10 cellular contexts compared by ENCODE assay signal in the genomic region with DNA sequence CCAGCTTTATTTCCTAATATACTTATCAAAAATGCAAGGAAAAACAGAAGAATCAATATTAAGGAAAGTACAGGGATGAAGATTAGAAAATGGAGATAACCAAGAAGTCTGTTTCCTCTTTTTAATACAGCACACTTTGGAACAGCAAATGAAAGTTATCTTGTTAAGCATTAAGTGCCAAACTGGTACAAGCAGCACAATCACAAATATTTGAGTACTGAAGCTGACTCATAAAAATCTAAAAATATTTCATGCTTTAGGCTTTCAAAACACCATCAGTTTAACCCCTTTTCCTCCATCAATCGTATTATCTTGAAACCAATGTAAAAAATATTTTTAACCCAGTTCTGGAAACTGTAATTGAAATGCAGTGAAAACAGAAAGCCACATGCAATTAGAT. TPM values are rescaled to one million over a fixed set of nuclear protein-coding genes. Genes with fewer than 3 reads are reported as not detected.
DNase-seq lines count a peak whose midpoint lies in the region; ATAC-seq, FAIRE-seq and TF ChIP-seq lines count a peak whose summit lies in the region.
"Had no signal": no experiment of that assay in that cellular context is flagged by ENCODE, and none has a peak within 500 bp of the region (broad histone marks: within the 10 kb centered on the region; RNA-seq: fewer than 3 reads in every experiment).

No MANE protein-coding gene starts in this region.

- H3K36me3 ChIP-seq in OCI-LY3 (replicated peaks; ENCODE audit: low read depth, low read length) (peaks cover 24% of the 10 kb centered on the region), endothelial cell of umbilical vein (ENCODE audit: control insufficient read depth in 2 of 2, extremely low read depth in 1 of 2, insufficient read depth in 2 of 2, low read length in 2 of 2) (no peaks in the 10 kb centered on the region), skeletal muscle tissue (ENCODE audit: control insufficient read depth in 3 of 3, insufficient read depth in 3 of 3, low read length in 3 of 3) (peaks cover 0 to 2% (median 0%) of the 10 kb centered on the region in 3 donors), upper lobe of left lung (no peaks in the 10 kb centered on the region)

- TF ChIP-seq EP300 in upper lobe of left lung (IDR thresholded peaks at IDR 0.05): no peak

- peaks cover 4% of the 10 kb centered on the region for H3K9me1 ChIP-seq in endothelial cell of umbilical vein (replicated peaks; ENCODE audit: control insufficient read depth, extremely low read depth, insufficient read depth, low read length)

- no peaks in the 10 kb centered on the region for H3K9me3 Mint-ChIP-seq in activated CD4-positive, alpha-beta memory T cell treated with anti-CD3 and anti-CD28 coated beads for 36 hours
- no peaks in the 10 kb centered on the region for H3K9me3 Mint-ChIP-seq in activated CD4-positive, alpha-beta memory T cell treated with anti-CD3 and anti-CD28 coated beads, Interleukin-2, amount 10 ng/mL, durations not matched to agents 7 days and 5 days

- TF ChIP-seq POLR2A in endothelial cell of umbilical vein (IDR thresholded peaks at IDR 0.05; ENCODE audit: low read depth, low read length) (no peak), upper lobe of left lung (IDR thresholded peaks at IDR 0.05) (no peak)

- ATAC-seq in GM19467 (IDR thresholded peaks at IDR 0.05; ENCODE audit: unreplicated experiment) (no peak), HG03432 (IDR thresholded peaks at IDR 0.05; ENCODE audit: unreplicated experiment) (no peak), upper lobe of left lung (ENCODE audit: low FRiP score in 2 of 2) (no peak)
- ATAC-seq: K562 had no signal

- dilution Hi-C loops in endothelial cell of umbilical vein (cut with MboI; ENCODE audit: extremely low pct_ligation_motif_present, low sequenced_read_pairs): no loop called here

- H3K4me3 Mint-ChIP-seq in activated CD4-positive, alpha-beta memory T cell treated with anti-CD3 and anti-CD28 coated beads for 36 hours: no peak overlapping the region
- H3K4me3 Mint-ChIP-seq in activated CD4-positive, alpha-beta memory T cell treated with anti-CD3 and anti-CD28 coated beads, Interleukin-2, amount 10 ng/mL, durations not matched to agents 7 days and 5 days: no peak overlapping the region

- H3K4me3 ChIP-seq in OCI-LY3 (ENCODE audit: low read length) (peak overlapping the region; percentile 86), endothelial cell of umbilical vein (replicated peaks in 1 of 3; ENCODE audit: insufficient read depth in 1 of 3, low read depth in 1 of 3, low read length in 3 of 3) (no peak overlapping the region), skeletal muscle tissue (ENCODE audit: low read length in 3 of 3) (no peak overlapping the region), upper lobe of left lung (peak overlapping the region in 1 of 4 donors; percentile 78)
- H3K4me3 ChIP-seq: K562 had no signal

- peaks cover 61% of the 10 kb centered on the region for H4K20me1 ChIP-seq in OCI-LY3 (ENCODE audit: insufficient read depth, low read length)
- peaks cover 7% of the 10 kb centered on the region for H4K20me1 ChIP-seq in endothelial cell of umbilical vein (replicated peaks; ENCODE audit: control insufficient read depth, extremely low read depth, insufficient read depth, low read length)

- no peaks in the 10 kb centered on the region for H3K27me3 Mint-ChIP-seq in activated CD4-positive, alpha-beta memory T cell treated with anti-CD3 and anti-CD28 coated beads for 36 hours
- no peaks in the 10 kb centered on the region for H3K27me3 Mint-ChIP-seq in activated CD4-positive, alpha-beta memory T cell treated with anti-CD3 and anti-CD28 coated beads, Interleukin-2, amount 10 ng/mL, durations not matched to agents 7 days and 5 days

- POLR2A ChIA-PET in activated CD4-positive, alpha-beta memory T cell treated with anti-CD3 and anti-CD28 coated beads for 36 hours (lab: Charles Lee): interaction anchor here (1.7 kb wide), 1 partner anchor 45 kb away, joined by 7 read pairs; no protein-coding TSS in a partner anchor
- POLR2A ChIA-PET in activated CD4-positive, alpha-beta memory T cell treated with anti-CD3 and anti-CD28 coated beads, Interleukin-2, amount 10 ng/mL, durations not matched to agents 7 days and 5 days (lab: Charles Lee): interaction anchor here (0.6 to 5.3 kb wide), 3 partner anchors 8 to 171 kb away, joined by 3 to 41 read pairs (median 4); no protein-coding TSS in a partner anchor
- POLR2A ChIA-PET in endothelial cell of umbilical vein (lab: Charles Lee): no interaction called here

- FAIRE-seq in endothelial cell of umbilical vein (lab: Jason Lieb, UNC): no peak
- FAIRE-seq: GM18507, K562 had no signal

- 21 to 25% methylated on average over 1 of the region's 1 CpG for WGBS in upper lobe of left lung, 2 donors

- TF ChIP-seq CTCF in OCI-LY3 (IDR thresholded peaks at IDR 0.05; ENCODE audit: low read depth, low read length): no peak
- no peak for TF ChIP-seq CTCF in endothelial cell of umbilical vein (IDR thresholded peaks at IDR 0.05; ENCODE audit: extremely low read depth in 1 of 2, insufficient read depth in 1 of 2, low read depth in 1 of 2, low read length in 2 of 2)
- TF ChIP-seq CTCF in upper lobe of left lung (IDR thresholded peaks at IDR 0.05): no peak

- CTCF ChIA-PET in activated CD4-positive, alpha-beta memory T cell treated with anti-CD3 and anti-CD28 coated beads for 36 hours (lab: Charles Lee): interaction anchor here (0.9 to 7.8 kb wide), 4 partner anchors 10 to 185 kb away, joined by 3 to 78 read pairs (median 6); partner anchors contain the start of gene STK10
- CTCF ChIA-PET in activated CD4-positive, alpha-beta memory T cell treated with anti-CD3 and anti-CD28 coated beads, Interleukin-2, amount 10 ng/mL, durations not matched to agents 7 days and 5 days (lab: Charles Lee): no interaction called here
- CTCF ChIA-PET in endothelial cell of umbilical vein (lab: Charles Lee): interaction anchor here (0.8 to 5.9 kb wide), 3 partner anchors 13 to 91 kb away, joined by 4 to 112 read pairs (median 6); no protein-coding TSS in a partner anchor

- no peak overlapping the region for H2AFZ ChIP-seq in OCI-LY3 (ENCODE audit: low read depth, low read length)
- H2AFZ ChIP-seq in endothelial cell of umbilical vein (ENCODE audit: low read depth, low read length): no peak overlapping the region

- H3K9me3 ChIP-seq in OCI-LY3 (ENCODE audit: insufficient read depth, low read length): no peaks in the 10 kb centered on the region
- H3K9me3 ChIP-seq in endothelial cell of umbilical vein (replicated peaks; ENCODE audit: control insufficient read depth, insufficient read depth, low read length): no peaks in the 10 kb centered on the region
- H3K9me3 ChIP-seq in skeletal muscle tissue (ENCODE audit: control insufficient read depth in 3 of 3, low read length in 3 of 3): no peaks in the 10 kb centered on the region
- no peaks in the 10 kb centered on the region for H3K9me3 ChIP-seq in upper lobe of left lung

- H3K4me1 ChIP-seq in OCI-LY3 (ENCODE audit: low read length) (peaks cover 54% of the 10 kb centered on the region), endothelial cell of umbilical vein (ENCODE audit: control insufficient read depth, extremely low read depth, insufficient read depth, low read length) (peaks cover 42% of the 10 kb centered on the region), skeletal muscle tissue (ENCODE audit: control insufficient read depth in 3 of 3, insufficient read depth in 3 of 3, low read length in 3 of 3) (peaks cover 13 to 39% (median 34%) of the 10 kb centered on the region in 3 donors), upper lobe of left lung (peaks cover 52 to 71% (median 61%) of the 10 kb centered on the region in 4 donors)

- H3K9ac ChIP-seq in OCI-LY3 (ENCODE audit: low read length): peak overlapping the region; percentile 8
- no peak overlapping the region for H3K9ac ChIP-seq in endothelial cell of umbilical vein (replicated peaks; ENCODE audit: extremely low read depth, insufficient read depth, low read length)
- peak overlapping the region in 2 of 3 donors; percentile 16 to 35 for H3K9ac ChIP-seq in skeletal muscle tissue (ENCODE audit: low read depth in 1 of 3, low read length in 3 of 3)

- DNase-seq in activated CD4-positive, alpha-beta memory T cell treated with anti-CD3 and anti-CD28 coated beads for 36 hours: no peak
- no peak for DNase-seq in activated CD4-positive, alpha-beta memory T cell treated with anti-CD3 and anti-CD28 coated beads, Interleukin-2, amount 10 ng/mL, durations not matched to agents 7 days and 5 days
- peak; percentile 6 for DNase-seq in endothelial cell of umbilical vein (ENCODE audit: low read depth, low spot score)
- no peak for DNase-seq in upper lobe of left lung

- no TSS peak for BruUV-seq in endothelial cell of umbilical vein (replicated peaks; lab: Mats Ljungman, UMichigan)

- H3K79me2 ChIP-seq in OCI-LY3 (ENCODE audit: low read length) (peaks cover 86% of the 10 kb centered on the region), endothelial cell of umbilical vein (ENCODE audit: control insufficient read depth, insufficient read depth, low read length) (peaks cover 72% of the 10 kb centered on the region)

- peak overlapping the region; percentile 89 for H3K27ac ChIP-seq in OCI-LY3 (ENCODE audit: low read length)
- H3K27ac ChIP-seq in endothelial cell of umbilical vein (ENCODE audit: insufficient read depth, low read depth, low read length): no peak overlapping the region
- no peak overlapping the region for H3K27ac ChIP-seq in skeletal muscle tissue (ENCODE audit: low read depth, low read length)
- peak overlapping the region in 2 of 4 donors; percentile 36 to 54 for H3K27ac ChIP-seq in upper lobe of left lung

- peaks cover 8% of the 10 kb centered on the region for H3K36me3 Mint-ChIP-seq in activated CD4-positive, alpha-beta memory T cell treated with anti-CD3 and anti-CD28 coated beads for 36 hours
- peaks cover 22% of the 10 kb centered on the region for H3K36me3 Mint-ChIP-seq in activated CD4-positive, alpha-beta memory T cell treated with anti-CD3 and anti-CD28 coated beads, Interleukin-2, amount 10 ng/mL, durations not matched to agents 7 days and 5 days (ENCODE audit: low read depth)

- H3K4me1 Mint-ChIP-seq in activated CD4-positive, alpha-beta memory T cell treated with anti-CD3 and anti-CD28 coated beads for 36 hours (ENCODE audit: low read depth): peaks cover 75% of the 10 kb centered on the region
- H3K4me1 Mint-ChIP-seq in activated CD4-positive, alpha-beta memory T cell treated with anti-CD3 and anti-CD28 coated beads, Interleukin-2, amount 10 ng/mL, durations not matched to agents 7 days and 5 days: peaks cover 66% of the 10 kb centered on the region

- peak overlapping the region; percentile 35 for H3K27ac Mint-ChIP-seq in activated CD4-positive, alpha-beta memory T cell treated with anti-CD3 and anti-CD28 coated beads for 36 hours
- no peak overlapping the region for H3K27ac Mint-ChIP-seq in activated CD4-positive, alpha-beta memory T cell treated with anti-CD3 and anti-CD28 coated beads, Interleukin-2, amount 10 ng/mL, durations not matched to agents 7 days and 5 days

- intact Hi-C loops in activated CD4-positive, alpha-beta memory T cell treated with anti-CD3 and anti-CD28 coated beads for 36 hours (cut with micrococcal nuclease): loop anchor here (1.0 to 10.0 kb wide), 2 partner anchors 45 to 771 kb away; partner anchors contain the start of gene DUSP1
- intact Hi-C loops in endothelial cell of umbilical vein (cut with micrococcal nuclease): loop anchor here (2.0 kb wide), 1 partner anchor 19 kb away; no protein-coding TSS in a partner anchor

- peak overlapping the region; percentile 90 for H3K4me2 ChIP-seq in OCI-LY3 (ENCODE audit: low read length)
- peak overlapping the region; percentile 93 for H3K4me2 ChIP-seq in endothelial cell of umbilical vein (ENCODE audit: insufficient read depth, low read length)

- no peaks in the 10 kb centered on the region for H3K27me3 ChIP-seq in OCI-LY3 (ENCODE audit: low read depth, low read length)
- H3K27me3 ChIP-seq in endothelial cell of umbilical vein (ENCODE audit: control insufficient read depth in 2 of 2, insufficient read depth in 2 of 2, low read length in 2 of 2): no peaks in the 10 kb centered on the region
- H3K27me3 ChIP-seq in skeletal muscle tissue (ENCODE audit: control insufficient read depth in 3 of 3, insufficient read depth in 3 of 3, low read length in 3 of 3): no peaks in the 10 kb centered on the region
- H3K27me3 ChIP-seq in upper lobe of left lung: no peaks in the 10 kb centered on the region

RNA-seq across cellular contexts. Expression of gene FBXW11, which starts 2.7 kb away (rescaled TPM):
- total RNA-seq in activated CD4-positive, alpha-beta memory T cell treated with anti-CD3 and anti-CD28 coated beads for 36 hours: 10 to 100 TPM; 47.2 to 47.4 TPM
- total RNA-seq in activated CD4-positive, alpha-beta memory T cell treated with anti-CD3 and anti-CD28 coated beads, Interleukin-2, amount 10 ng/mL, durations not matched to agents 7 days and 5 days: 10 to 100 TPM; 37.4 to 38.8 TPM
- 42.3 and 44.7 TPM in 2 replicates for total RNA-seq in endothelial cell of umbilical vein
- 25.5 and 30.7 TPM in 2 replicates for polyA plus RNA-seq in endothelial cell of umbilical vein
- polyA plus RNA-seq in endothelial cell of umbilical vein (2011; cell fraction: cytosol; rRNA removed): 25.2 and 27.0 TPM in 2 replicates
- 31.7 and 45.6 TPM in 2 replicates for polyA plus RNA-seq in endothelial cell of umbilical vein (2011; cell fraction: nucleus; rRNA removed)
- polyA plus RNA-seq in endothelial cell of umbilical vein (2012): 28.0 and 33.7 TPM in 2 replicates
- polyA minus RNA-seq in endothelial cell of umbilical vein: 115 and 120 TPM in 2 replicates
- polyA minus RNA-seq in endothelial cell of umbilical vein (2011; cell fraction: cytosol; rRNA and poly(A)+ RNA removed): 49.6 TPM
- 36.3 and 54.8 TPM in 2 replicates for polyA minus RNA-seq in endothelial cell of umbilical vein (2011; cell fraction: nucleus; rRNA and poly(A)+ RNA removed)
- total RNA-seq in skeletal muscle tissue: 60.5 TPM
- total RNA-seq in upper lobe of left lung: 10 to 100 TPM; 37.2 to 80.0 (median 48.9) TPM
